10 cellular contexts compared by ENCODE assay signal in the genomic region with DNA sequence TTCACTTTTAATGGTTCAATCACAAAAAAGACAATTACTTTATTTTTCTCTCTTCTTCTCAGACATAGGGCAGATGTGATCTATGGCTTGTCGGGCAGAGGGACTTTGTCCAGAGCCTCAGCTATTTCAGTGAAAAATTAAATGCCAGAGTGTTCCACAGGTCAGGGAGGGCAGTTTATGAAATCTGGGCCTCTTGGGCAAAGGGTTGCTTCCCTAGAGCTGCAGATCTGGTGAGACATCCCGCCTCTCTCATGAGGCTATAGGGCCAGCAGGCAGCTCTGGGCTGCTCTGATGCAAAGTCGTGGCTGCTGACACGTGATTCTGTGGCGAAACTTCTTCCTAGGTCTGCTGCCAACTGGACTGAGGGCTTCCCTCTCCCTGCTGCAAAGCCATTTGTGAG. TPM values are rescaled to one million over a fixed set of nuclear protein-coding genes. Genes with fewer than 3 reads are reported as not detected.
DNase-seq lines count a peak whose midpoint lies in the region; ATAC-seq and TF ChIP-seq lines count a peak whose summit lies in the region.
"Had no signal": no experiment of that assay in that cellular context is flagged by ENCODE, and none has a peak within 500 bp of the region (broad histone marks: within the 10 kb centered on the region; RNA-seq: fewer than 3 reads in every experiment).

No MANE protein-coding gene starts in this region.

- H2BK12ac ChIP-seq in mesenchymal stem cell (ENCODE audit: low read length in 2 of 2), result no peak overlapping the region

- peak overlapping the region in 1 of 2 donors; percentile 80 for H3K27ac ChIP-seq in coronary artery
- H3K27ac ChIP-seq in mesenchymal stem cell (ENCODE audit: low read length, poor library complexity, severe bottlenecking), result peak overlapping the region; percentile 70

- peaks cover 0 to 9% of the 10 kb centered on the region in 2 experiments for H3K27me3 ChIP-seq in mesenchymal stem cell (ENCODE audit: control insufficient read depth in 1 of 2, insufficient read depth in 1 of 2, low read length in 2 of 2)
- H3K27me3 ChIP-seq: BE2C had no signal

- peaks cover 57% of the 10 kb centered on the region for H3K4me1 ChIP-seq in mesenchymal stem cell (ENCODE audit: control insufficient read depth, insufficient read depth, low read depth, low read length)

- in situ Hi-C loops in ACHN (cut with HindIII; ENCODE audit: low pct_ligation_motif_present, low pct_unique_long_range_greater_than_20kb, low sequenced_read_pairs), result no loop called here

- ATAC-seq in HG03159 (IDR thresholded peaks at IDR 0.05; ENCODE audit: unreplicated experiment) (no peak), HG02938 (IDR thresholded peaks at IDR 0.05; ENCODE audit: unreplicated experiment) (no peak)

- H3K18ac ChIP-seq in mesenchymal stem cell (ENCODE audit: low read depth in 1 of 2, low read length in 2 of 2), result no peak overlapping the region

- no peak overlapping the region for H3K14ac ChIP-seq in mesenchymal stem cell (ENCODE audit: low read length in 2 of 2)

- peak; percentile 9 for DNase-seq in ACHN
- DNase-seq in NB4 (ENCODE audit: low read depth), result peak; percentile 80
- peak; percentile 85 for DNase-seq in coronary artery (ENCODE audit: low spot score)
- peak; percentile 83 for DNase-seq in mesenchymal stem cell
- DNase-seq in central memory CD4-positive, alpha-beta T cell, result no peak
- DNase-seq in T-helper 2 cell, result no peak
- DNase-seq: BE2C, NCI-H2029 had no signal

- no peak overlapping the region for H3K4me2 ChIP-seq in mesenchymal stem cell (ENCODE audit: low read length, poor library complexity, severe bottlenecking)

- H2BK15ac ChIP-seq in mesenchymal stem cell (ENCODE audit: low read depth, poor library complexity, severe bottlenecking), result no peak overlapping the region

- peaks cover 0 to 13% of the 10 kb centered on the region in 2 experiments for H3K36me3 ChIP-seq in mesenchymal stem cell (ENCODE audit: control insufficient read depth in 1 of 2, insufficient read depth in 2 of 2, low read depth in 1 of 2, low read length in 2 of 2)
- H3K36me3 ChIP-seq: BE2C had no signal

- H4K8ac ChIP-seq in mesenchymal stem cell (ENCODE audit: low read length), result no peak overlapping the region

- TF ChIP-seq CTCF in NB4 (IDR thresholded peaks at IDR 0.05; ENCODE audit: low read depth, low read length), result no peak
- no peak for TF ChIP-seq CTCF in coronary artery (IDR thresholded peaks at IDR 0.05)

- H2BK5ac ChIP-seq in mesenchymal stem cell (ENCODE audit: low read depth, low read length, poor library complexity, severe bottlenecking), result no peak overlapping the region

- peak overlapping the region; percentile 46 for H3K9ac ChIP-seq in mesenchymal stem cell (ENCODE audit: low read length)

- no peak overlapping the region for H3K23ac ChIP-seq in mesenchymal stem cell (ENCODE audit: low read length in 2 of 2)

- 70% methylated on average over 5 of the region's 5 CpGs for WGBS in mesenchymal stem cell

- no peak overlapping the region for H2BK120ac ChIP-seq in mesenchymal stem cell (ENCODE audit: low read depth, low read length)

- no peak overlapping the region for H3K4ac ChIP-seq in mesenchymal stem cell (ENCODE audit: low read depth in 1 of 2, low read length in 2 of 2)

- H3K4me3 ChIP-seq in NB4 (ENCODE audit: low read depth, low read length), result no peak overlapping the region
- no peak overlapping the region for H3K4me3 ChIP-seq in coronary artery
- no peak overlapping the region for H3K4me3 ChIP-seq in mesenchymal stem cell (ENCODE audit: insufficient read depth in 1 of 2, low read depth in 1 of 2, low read length in 2 of 2)

- H4K91ac ChIP-seq in mesenchymal stem cell (ENCODE audit: low read length), result no peak overlapping the region

- no peak overlapping the region for H2AFZ ChIP-seq in mesenchymal stem cell (ENCODE audit: low read depth, low read length)

- H3K9me3 ChIP-seq in mesenchymal stem cell (ENCODE audit: control insufficient read depth, low read length), result no peaks in the 10 kb centered on the region
- H3K9me3 ChIP-seq: BE2C had no signal

- no peak for TF ChIP-seq POLR2A in NB4 (IDR thresholded peaks at IDR 0.05; ENCODE audit: extremely low read depth, insufficient read length)

- H2AK5ac ChIP-seq in mesenchymal stem cell (ENCODE audit: low read length, severe bottlenecking), result peak overlapping the region; percentile 29

- peaks cover 25% of the 10 kb centered on the region for H3K79me1 ChIP-seq in mesenchymal stem cell (replicated peaks; ENCODE audit: low read length, poor library complexity, severe bottlenecking)

RNA-seq across cellular contexts. Expression of gene CLMN, which starts 6.0 kb away (rescaled TPM):
- polyA plus RNA-seq in mesenchymal stem cell (2013, experiment 1 of 2), result 1.9 TPM
- 1.6 TPM for polyA plus RNA-seq in mesenchymal stem cell (2013, experiment 2 of 2)

Comparison
In these comparisons a context has a peak if more than half of its experiments do, and no peak if none do; other contexts are left out.
1. DNase-seq: peak in ACHN (single experiment), NB4 (single experiment), coronary artery (single experiment) and mesenchymal stem cell (single experiment); none in central memory CD4-positive, alpha-beta T cell (single experiment) and T-helper 2 cell (0 of 5).